ENCODE assay signal across 1 cellular context in genomic region chr21:42010507-42011493, GRCh38.
TF ChIP-seq lines count a peak whose summit lies in the region.

No MANE protein-coding gene starts in this region.

TF ChIP-seq in GM12878, 131 proteins besides CTCF, POLR2A, EP300 and RAD21 (continued from another document):
- TF ChIP-seq ZNF687 (IDR thresholded peaks at IDR 0.05) (peak; percentile 48; the same call in 1 of the 2 replicates), RB1 (IDR thresholded peaks at IDR 0.05; ENCODE audit: borderline replicate concordance) (peak; percentile 31; the same call in 1 of the 2 replicates), SPI1 (IDR thresholded peaks at IDR 0.05; ENCODE audit: borderline replicate concordance, insufficient read depth, low read depth, low read length) (no peak), LARP7 (IDR thresholded peaks at IDR 0.05) (peak; percentile 91), SMC3 (IDR thresholded peaks at IDR 0.05; ENCODE audit: borderline replicate concordance, low read length) (peak; percentile 14; the same call in 1 of the 2 replicates), ZNF24 (IDR thresholded peaks at IDR 0.05) (no peak), MXI1 (IDR thresholded peaks at IDR 0.05; ENCODE audit: low read depth, low read length) (peak; percentile 33; the same call in 1 of the 2 replicates), ASH2L (IDR thresholded peaks at IDR 0.05; ENCODE audit: borderline replicate concordance, low read depth) (0 out of 2 replicates have a peak, but pooled peaks have one; percentile 36), NR2F1 (conservative IDR thresholded peaks at IDR 0.05) (peak; percentile 97), TCF12 (IDR thresholded peaks at IDR 0.05; ENCODE audit: low read depth, low read length) (0 out of 2 replicates have a peak, but pooled peaks have one; percentile 16)
- TF ChIP-seq, protein P1, sequence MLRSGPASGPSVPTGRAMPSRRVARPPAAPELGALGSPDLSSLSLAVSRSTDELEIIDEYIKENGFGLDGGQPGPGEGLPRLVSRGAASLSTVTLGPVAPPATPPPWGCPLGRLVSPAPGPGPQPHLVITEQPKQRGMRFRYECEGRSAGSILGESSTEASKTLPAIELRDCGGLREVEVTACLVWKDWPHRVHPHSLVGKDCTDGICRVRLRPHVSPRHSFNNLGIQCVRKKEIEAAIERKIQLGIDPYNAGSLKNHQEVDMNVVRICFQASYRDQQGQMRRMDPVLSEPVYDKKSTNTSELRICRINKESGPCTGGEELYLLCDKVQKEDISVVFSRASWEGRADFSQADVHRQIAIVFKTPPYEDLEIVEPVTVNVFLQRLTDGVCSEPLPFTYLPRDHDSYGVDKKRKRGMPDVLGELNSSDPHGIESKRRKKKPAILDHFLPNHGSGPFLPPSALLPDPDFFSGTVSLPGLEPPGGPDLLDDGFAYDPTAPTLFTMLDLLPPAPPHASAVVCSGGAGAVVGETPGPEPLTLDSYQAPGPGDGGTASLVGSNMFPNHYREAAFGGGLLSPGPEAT (IDR thresholded peaks at IDR 0.05; ENCODE audit: low read depth) = no peak
